In genomic region chr22:36736701-36737320, GRCh38 we compare ENCODE assay signal across 1 cellular context.
TF ChIP-seq lines count a peak whose summit lies in the region.

No MANE protein-coding gene starts in this region.

TF ChIP-seq in H1, 55 proteins besides CTCF, POLR2A, EP300 and RAD21:
- TF ChIP-seq YY1 (IDR thresholded peaks at IDR 0.05; ENCODE audit: low read depth, low read length) (no peak), ATF2 (IDR thresholded peaks at IDR 0.05; ENCODE audit: low read length) (no peak), E2F6 (IDR thresholded peaks at IDR 0.05) (no peak), POU5F1 (IDR thresholded peaks at IDR 0.05; ENCODE audit: low read depth, low read length) (no peak), CTBP2 (IDR thresholded peaks at IDR 0.05; ENCODE audit: borderline replicate concordance, insufficient read depth, insufficient read length, low read length) (no peak), SP2 (IDR thresholded peaks at IDR 0.05; ENCODE audit: low read length) (no peak), ASH2L (IDR thresholded peaks at IDR 0.05; ENCODE audit: low read length) (no peak), ATF3 (IDR thresholded peaks at IDR 0.05; ENCODE audit: insufficient read depth, low read depth, low read length) (no peak), RFX5 (IDR thresholded peaks at IDR 0.05; ENCODE audit: borderline replicate concordance, low read depth, low read length) (no peak), MAFK (IDR thresholded peaks at IDR 0.05; ENCODE audit: low read depth, low read length) (no peak), BRCA1 (IDR thresholded peaks at IDR 0.05; ENCODE audit: low read depth, low read length) (no peak), RXRA (IDR thresholded peaks at IDR 0.05; ENCODE audit: insufficient read depth, low read depth, low read length) (no peak), TAF7 (optimal IDR thresholded peaks at IDR 0.05; ENCODE audit: borderline replicate concordance, low read depth, low read length) (no peak), CHD2 (IDR thresholded peaks at IDR 0.05; ENCODE audit: low read length) (no peak), SIRT6 (IDR thresholded peaks at IDR 0.05; ENCODE audit: low read length) (no peak), RBBP5 (IDR thresholded peaks at IDR 0.05; ENCODE audit: borderline replicate concordance, low read depth, low read length) (no peak), EGR1 (IDR thresholded peaks at IDR 0.05; ENCODE audit: borderline replicate concordance, low read depth, low read length) (no peak)
